In genomic region chr3:121660356-121661171, GRCh38 we compare ENCODE assay signal across 8 cellular contexts. TPM values are rescaled to one million over a fixed set of nuclear protein-coding genes. Genes with fewer than 3 reads are reported as not detected.
A peak's percentile ranks its signal among the peaks of the same experiment; 100 is the strongest.
DNase-seq lines count a peak whose midpoint lies in the region; ATAC-seq and TF ChIP-seq lines count a peak whose summit lies in the region.

Gene HCLS1, minus strand, starts transcription at chr3:121660903. Its CDS starts 2,556 bp downstream, at chr3:121658347.

- no peaks in the 10 kb centered on the region for H3K9me3 ChIP-seq in CD8-positive, alpha-beta T cell (ENCODE audit: low read length)
- H3K9me3 ChIP-seq in uterus = no peaks in the 10 kb centered on the region

- CTCF ChIA-PET in CD8-positive, alpha-beta T cell (lab: Charles Lee) = no interaction called here

- in situ Hi-C loops in KBM-7 (cut with MboI; ENCODE audit: low pct_unique_long_range_greater_than_20kb, low sequenced_read_pairs) (no loop called here), brain microvascular endothelial cell (cut with HindIII; ENCODE audit: low pct_ligation_motif_present, low sequenced_read_pairs) (no loop called here)

- H3K4me3 ChIP-seq in CD8-positive, alpha-beta T cell (ENCODE audit: low read depth, low read length) = peak within 1 kb of the TSS; percentile 58
- no peak within 1 kb of the TSS for H3K4me3 ChIP-seq in uterus
- H3K4me3 ChIP-seq in brain microvascular endothelial cell (ENCODE audit: low read depth, low read length) = no peak within 1 kb of the TSS

- peaks cover 4% of the 10 kb centered on the region for H3K9me3 Mint-ChIP-seq in CD8-positive, alpha-beta T cell

- H3K36me3 ChIP-seq in CD8-positive, alpha-beta T cell (ENCODE audit: insufficient read depth, low read length) = peaks cover 16% of the 10 kb centered on the region
- H3K36me3 ChIP-seq in uterus (no peaks in the 10 kb centered on the region), brain microvascular endothelial cell (replicated peaks) (peaks cover 19% of the 10 kb centered on the region)

- peak within 1 kb of the TSS; percentile 99 for H3K27ac Mint-ChIP-seq in CD8-positive, alpha-beta T cell

- H3K4me3 Mint-ChIP-seq in CD8-positive, alpha-beta T cell = peak within 1 kb of the TSS; percentile 92

- peaks cover 43% of the 10 kb centered on the region for H3K4me1 ChIP-seq in CD8-positive, alpha-beta T cell (ENCODE audit: insufficient read depth, low read length)
- no peaks in the 10 kb centered on the region for H3K4me1 ChIP-seq in uterus

- peak; percentile 83 for ATAC-seq in CD8-positive, alpha-beta T cell
- ATAC-seq in GM21390 (IDR thresholded peaks at IDR 0.05; ENCODE audit: unreplicated experiment) = peak; percentile 84

- TF ChIP-seq CTCF in CD8-positive, alpha-beta T cell (IDR thresholded peaks at IDR 0.05) = no peak
- TF ChIP-seq CTCF in uterus (IDR thresholded peaks at IDR 0.05) (no peak), brain microvascular endothelial cell (IDR thresholded peaks at IDR 0.05; ENCODE audit: low read depth, low read length, missing control alignments) (no peak)

- peak; percentile 52 to 83 (median 63) for DNase-seq in CD8-positive, alpha-beta T cell
- DNase-seq in KBM-7 = peak; percentile 94
- peak; percentile 28 to 48 for DNase-seq in activated CD8-positive, alpha-beta memory T cell treated with anti-CD3 and anti-CD28 coated beads for 1 hour (ENCODE audit: extremely low read depth in 1 of 2, low read depth in 1 of 2)
- peak; percentile 30 to 59 for DNase-seq in erythroblast (lab: John Stamatoyannopoulos, UW)
- peak; percentile 49 for DNase-seq in pulmonary artery endothelial cell (ENCODE audit: low read depth, low spot score)
- peak in 1 of 2 donors; percentile 18 for DNase-seq in uterus
- no peak for DNase-seq in brain microvascular endothelial cell

- H3K27me3 ChIP-seq in CD8-positive, alpha-beta T cell (ENCODE audit: insufficient read depth, low read length) = no peaks in the 10 kb centered on the region
- H3K27me3 ChIP-seq in uterus = no peaks in the 10 kb centered on the region
- no peaks in the 10 kb centered on the region for H3K27me3 ChIP-seq in brain microvascular endothelial cell (replicated peaks)

- POLR2A ChIA-PET in CD8-positive, alpha-beta T cell (lab: Charles Lee) = interaction anchor here (0.6 to 1.8 kb wide), 13 partner anchors 10 to 1925 kb away, joined by 3 to 10 read pairs (median 4); partner anchors contain the start of genes EAF2, FAM162A, GOLGB1 and IQCB1

- TF ChIP-seq POLR2A in erythroblast (IDR thresholded peaks at IDR 0.05; ENCODE audit: low read length) (peak; percentile 82), uterus (IDR thresholded peaks at IDR 0.05) (peak in 1 of 2 donors; percentile 27)

- peaks cover 70% of the 10 kb centered on the region for H3K36me3 Mint-ChIP-seq in CD8-positive, alpha-beta T cell

- peaks cover 54% of the 10 kb centered on the region for H3K4me1 Mint-ChIP-seq in CD8-positive, alpha-beta T cell (ENCODE audit: low read depth)

- intact Hi-C loops in CD8-positive, alpha-beta T cell (cut with DNase I, micrococcal nuclease) = loop anchor here (1.0 to 10.0 kb wide), 14 partner anchors 52 to 1924 kb away; partner anchors contain the start of genes EAF2 (in 2 of the 2), GOLGB1 (in 2 of the 2), IQCB1 (in 2 of the 2) and MIX23 (in 2 of the 2)
- intact Hi-C loops in uterus (cut with DNase I; ENCODE audit: low total_unique reads) = no loop called here

- H3K27me3 Mint-ChIP-seq in CD8-positive, alpha-beta T cell (ENCODE audit: low read depth) = no peaks in the 10 kb centered on the region

- peak within 1 kb of the TSS; percentile 86 for H3K27ac ChIP-seq in CD8-positive, alpha-beta T cell (ENCODE audit: low read depth, low read length)
- H3K27ac ChIP-seq in uterus (peak within 1 kb of the TSS in 1 of 2 donors; percentile 50), brain microvascular endothelial cell (no peak within 1 kb of the TSS)

RNA-seq across cellular contexts. Expression of gene HCLS1, which starts in this region (rescaled TPM):
- 100 to 1,000 TPM; 162 to 179 TPM for total RNA-seq in CD8-positive, alpha-beta T cell
- total RNA-seq in pulmonary artery endothelial cell (48.7 and 66.3 TPM in 2 replicates), uterus (10 to 100 TPM; 12.2 to 28.8 (median 16.9) TPM)
